Comparison of ENCODE assay signal across 15 cellular contexts in the genomic region with DNA sequence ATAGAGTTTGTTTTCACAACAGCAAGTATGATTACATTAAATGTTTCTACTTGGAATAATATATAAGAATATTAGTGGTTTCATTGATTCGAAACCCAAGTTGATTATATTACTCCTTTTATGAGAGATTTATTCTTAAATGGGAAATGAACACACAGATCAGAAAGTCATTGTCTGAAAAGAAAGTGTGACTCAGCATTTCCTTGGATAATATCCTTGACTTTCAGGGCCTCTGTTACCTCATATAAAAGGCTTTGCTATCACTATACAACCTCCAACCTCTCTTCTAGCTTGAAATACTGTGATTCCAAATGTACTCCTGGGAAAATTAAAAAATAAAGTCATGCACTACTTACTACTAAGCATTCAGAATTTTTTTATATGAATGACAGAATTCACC.
DNase-seq lines count a peak whose midpoint lies in the region; ATAC-seq and TF ChIP-seq lines count a peak whose summit lies in the region.
"Had no signal": no experiment of that assay in that cellular context is flagged by ENCODE, and none has a peak within 500 bp of the region (broad histone marks: within the 10 kb centered on the region; RNA-seq: fewer than 3 reads in every experiment).

No MANE protein-coding gene starts in this region.

- ATAC-seq in HG03571 (IDR thresholded peaks at IDR 0.05; ENCODE audit: unreplicated experiment): no peak
- ATAC-seq: GM12878, Panc1 had no signal

- no peak overlapping the region for H3K4me3 ChIP-seq in choroid plexus epithelial cell (ENCODE audit: low read depth, low read length)
- H3K4me3 ChIP-seq: GM12878 had no signal

- DNase-seq in EH (ENCODE audit: low read depth) (peak; percentile 36), NCI-H460 (ENCODE audit: extremely low read depth, low read depth) (peak; percentile 41), choroid plexus epithelial cell (ENCODE audit: low read depth) (peak; percentile 55), lung microvascular endothelial cell (ENCODE audit: low read depth in 2 of 2) (peak; percentile 16 to 87), pons (ENCODE audit: low spot score) (no peak), NAMALWA (ENCODE audit: low spot score) (no peak)
- no peak for DNase-seq in stimulated activated CD4-positive, alpha-beta T cell treated with anti-CD3 and anti-CD28 coated beads, Interleukin-15, amount 100 ng/mL, for 24 hours
- DNase-seq: central memory CD4-positive, alpha-beta T cell; DND-41; NCI-H1092; NCI-H345; T-helper 1 cell had no signal

- TF ChIP-seq CTCF in choroid plexus epithelial cell (conservative IDR thresholded peaks at IDR 0.05; ENCODE audit: low read depth, low read length): no peak

Comparison
In these comparisons a context has a peak if more than half of its experiments do, and no peak if none do; other contexts are left out.
1. DNase-seq: peak in EH (single experiment), NCI-H460 (single experiment), choroid plexus epithelial cell (single experiment) and lung microvascular endothelial cell (2 of 2); none in pons (single experiment), NAMALWA (single experiment) and stimulated activated CD4-positive, alpha-beta T cell treated with anti-CD3 and anti-CD28 coated beads, Interleukin-15, amount 100 ng/mL, for 24 hours (single experiment).